ENCODE assay signal across 9 cellular contexts in genomic region chr12:138898-139534, GRCh38.
DNase-seq lines count a peak whose midpoint lies in the region; ATAC-seq, FAIRE-seq and TF ChIP-seq lines count a peak whose summit lies in the region.
"Had no signal": no experiment of that assay in that cellular context is flagged by ENCODE, and none has a peak within 500 bp of the region (broad histone marks: within the 10 kb centered on the region; RNA-seq: fewer than 3 reads in every experiment).

No MANE protein-coding gene starts in this region.

- H3K27ac Mint-ChIP-seq in activated naive CD8-positive, alpha-beta T cell treated with anti-CD3 and anti-CD28 coated beads for 36 hours: peak overlapping the region; percentile 66

- no peaks in the 10 kb centered on the region for H3K36me3 Mint-ChIP-seq in activated naive CD8-positive, alpha-beta T cell treated with anti-CD3 and anti-CD28 coated beads for 36 hours

- no peak for ATAC-seq in GM18861 (IDR thresholded peaks at IDR 0.05; ENCODE audit: unreplicated experiment)
- no peak for ATAC-seq in HG02623 (IDR thresholded peaks at IDR 0.05; ENCODE audit: unreplicated experiment)
- ATAC-seq in HG03280 (IDR thresholded peaks at IDR 0.05; ENCODE audit: unreplicated experiment): no peak

- no peak overlapping the region for H3K9ac ChIP-seq in HUES48 (ENCODE audit: low read depth, low read length)

- H3K4me3 Mint-ChIP-seq in activated naive CD8-positive, alpha-beta T cell treated with anti-CD3 and anti-CD28 coated beads for 36 hours: peak overlapping the region; percentile 85

- H3K27me3 Mint-ChIP-seq in activated naive CD8-positive, alpha-beta T cell treated with anti-CD3 and anti-CD28 coated beads for 36 hours: peaks cover 27% of the 10 kb centered on the region

- peaks cover 9% of the 10 kb centered on the region for H3K4me1 Mint-ChIP-seq in activated naive CD8-positive, alpha-beta T cell treated with anti-CD3 and anti-CD28 coated beads for 36 hours

- TF ChIP-seq POLR2A in GM12892 (IDR thresholded peaks at IDR 0.05; ENCODE audit: low read depth, low read length): no peak

- peaks cover 25% of the 10 kb centered on the region for H3K4me1 ChIP-seq in HUES48 (ENCODE audit: control insufficient read depth, insufficient read depth, low read length)

- no peaks in the 10 kb centered on the region for H3K9me3 Mint-ChIP-seq in activated naive CD8-positive, alpha-beta T cell treated with anti-CD3 and anti-CD28 coated beads for 36 hours

- peaks cover 35% of the 10 kb centered on the region for H3K27me3 ChIP-seq in HUES48 (ENCODE audit: control insufficient read depth, insufficient read depth, low read length)

- peak; percentile 63 for DNase-seq in activated naive CD8-positive, alpha-beta T cell treated with anti-CD3 and anti-CD28 coated beads for 36 hours
- peak; percentile 52 for DNase-seq in iris pigment epithelial cell (ENCODE audit: low read depth)
- DNase-seq in stimulated activated CD4-positive, alpha-beta T cell treated with anti-CD3 and anti-CD28 coated beads, Interleukin-4, amount 100 ng/mL, for 1 hour: peak; percentile 20
- no peak for DNase-seq in GM12892 (ENCODE audit: insufficient read length)
- DNase-seq: T1000 had no signal

- no peak for FAIRE-seq in GM12892 (lab: Jason Lieb, UNC)

- no peak overlapping the region for H3K27ac ChIP-seq in HUES48 (ENCODE audit: low read depth, low read length)

- H3K4me3 ChIP-seq in HUES48 (ENCODE audit: low read depth, low read length): peak overlapping the region; percentile 27

- no peaks in the 10 kb centered on the region for H3K9me3 ChIP-seq in HUES48 (ENCODE audit: control insufficient read depth, insufficient read depth, low read length)

- no peaks in the 10 kb centered on the region for H3K36me3 ChIP-seq in HUES48 (ENCODE audit: control insufficient read depth, insufficient read depth, low read length)
